Comparison of ENCODE assay signal across 14 cellular contexts in the genomic region with DNA sequence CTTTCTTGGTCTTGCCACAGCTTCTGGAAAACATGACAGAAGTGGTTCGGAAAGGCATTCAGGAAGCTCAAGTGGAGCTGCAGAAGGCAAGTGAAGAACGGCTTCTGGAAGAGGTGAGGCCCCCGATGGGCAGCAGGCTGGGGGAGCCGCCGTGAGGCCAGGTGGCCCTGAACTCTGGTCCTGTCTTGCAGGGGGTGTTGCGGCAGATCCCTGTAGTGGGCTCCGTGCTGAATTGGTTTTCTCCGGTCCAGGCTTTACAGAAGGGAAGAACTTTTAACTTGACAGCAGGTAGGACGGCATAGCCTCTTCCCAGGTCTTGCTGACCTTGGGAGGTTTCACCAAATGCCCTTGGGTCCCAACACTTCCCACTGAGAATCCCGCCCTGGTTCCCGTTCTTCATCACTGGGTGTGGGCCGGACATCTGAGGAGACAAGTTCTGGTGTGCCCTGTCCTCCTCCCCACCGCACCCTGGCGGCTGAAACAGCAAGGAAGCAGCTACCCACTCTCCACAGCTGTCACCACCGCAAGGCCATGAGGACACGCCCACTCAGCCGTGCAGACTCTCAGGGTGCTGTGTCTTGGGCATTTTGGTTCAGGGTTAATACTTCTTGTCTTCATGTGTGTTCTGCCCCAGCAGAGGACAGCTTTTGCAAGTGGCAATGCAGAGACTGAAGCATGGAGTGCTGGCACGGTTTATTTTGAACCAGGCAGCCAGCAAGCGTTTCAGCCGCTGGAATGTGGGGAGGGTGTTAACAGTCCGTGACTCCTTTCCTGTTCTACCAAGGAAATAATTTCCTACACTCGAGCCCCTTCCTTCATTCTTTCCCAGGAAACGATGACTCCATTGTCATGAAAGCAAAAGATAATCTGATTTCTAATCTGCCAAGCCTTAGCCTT. TPM values are rescaled to one million over a fixed set of nuclear protein-coding genes. Genes with fewer than 3 reads are reported as not detected.
A peak's percentile ranks its signal among the peaks of the same experiment; 100 is the strongest.
DNase-seq lines count a peak whose midpoint lies in the region; ATAC-seq, FAIRE-seq and TF ChIP-seq lines count a peak whose summit lies in the region.
"Had no signal": no experiment of that assay in that cellular context is flagged by ENCODE, and none has a peak within 500 bp of the region (broad histone marks: within the 10 kb centered on the region; RNA-seq: fewer than 3 reads in every experiment).

No MANE protein-coding gene starts in this region.

- no peak for TF ChIP-seq CTCF in GM12878 (IDR thresholded peaks at IDR 0.05 in 2 of 3, conservative IDR thresholded peaks at IDR 0.05 in 1 of 3; ENCODE audit: control insufficient read depth in 2 of 3, extremely low read depth in 1 of 3, insufficient read depth in 1 of 3, low read depth in 3 of 3, low read length in 3 of 3)
- TF ChIP-seq CTCF in upper lobe of left lung (IDR thresholded peaks at IDR 0.05): peak in 2 of 6 experiments; percentile 18 to 38

- no peak for DNase-seq in GM12878 (ENCODE audit: low read depth, low spot score)
- peak; percentile 65 for DNase-seq in cardiac septum (ENCODE audit: low spot score)
- peak; percentile 83 for DNase-seq in myocyte (ENCODE audit: low read depth)
- DNase-seq in upper lobe of left lung: peak; percentile 26 to 52
- DNase-seq in G401 (ENCODE audit: low spot score): no peak
- no peak for DNase-seq in small intestine
- DNase-seq: cerebellar nuclear complex; midbrain; NCI-H226; stimulated activated CD4-positive, alpha-beta T cell treated with anti-CD3 and anti-CD28 coated beads, Interleukin-4, amount 100 ng/mL, for 4 hours had no signal

- SMC1A ChIA-PET in GM12878 (lab: Charles Lee; ENCODE audit: uncharacterized antibody, unreplicated experiment): interaction anchor here (1.0 kb wide), 1 partner anchor 20 kb away, joined by 3 read pairs; no protein-coding TSS in a partner anchor

- no peak overlapping the region for H3K9ac ChIP-seq in GM12878 (ENCODE audit: control insufficient read depth, insufficient read depth, low read length)

- no peak for ATAC-seq in GM12878
- ATAC-seq in upper lobe of left lung (ENCODE audit: low FRiP score in 2 of 2): no peak
- no peak for ATAC-seq in GM19467 (IDR thresholded peaks at IDR 0.05; ENCODE audit: unreplicated experiment)
- ATAC-seq: stimulated activated memory B cell treated with anti-CD40 and anti-IgM and Interleukin-4, amounts not matched to agents 10 μg/mL and 1 μg/mL and 100 μg/mL, for 72 hours; WTC11 had no signal

- H3K4me3 ChIP-seq in GM12878 (no peak overlapping the region), upper lobe of left lung (no peak overlapping the region), small intestine (ENCODE audit: low read depth in 1 of 2, low read length in 2 of 2) (no peak overlapping the region)

- POLR2A ChIA-PET in GM12878 (lab: Charles Lee): no interaction called here

- intact Hi-C loops in GM12878 (cut with micrococcal nuclease; ENCODE audit: unreplicated experiment) (no loop called here), cardiac septum (cut with DNase I) (no loop called here)

- H3K4me1 ChIP-seq in GM12878 (ENCODE audit: control insufficient read depth, insufficient read depth, low read length) (no peaks in the 10 kb centered on the region), upper lobe of left lung (peaks cover 0 to 5% (median 4%) of the 10 kb centered on the region in 4 donors), small intestine (ENCODE audit: control insufficient read depth in 2 of 2, insufficient read depth in 1 of 2, low read depth in 1 of 2, low read length in 1 of 2) (no peaks in the 10 kb centered on the region)

- in situ Hi-C loops in GM12878 (cut with MboI): no loop called here
- in situ Hi-C loops in G401 (cut with HindIII; ENCODE audit: low sequenced_read_pairs): no loop called here

- no peaks in the 10 kb centered on the region for H3K79me2 ChIP-seq in GM12878 (ENCODE audit: control insufficient read depth, insufficient read depth, low read length)

- H4K20me1 ChIP-seq in GM12878 (ENCODE audit: control insufficient read depth, insufficient read depth): no peaks in the 10 kb centered on the region

- FAIRE-seq in GM12878 (lab: Jason Lieb, UNC) (no peak), small intestine (lab: Jason Lieb, UNC) (no peak)
- FAIRE-seq: H1 had no signal

- TF ChIP-seq POLR2A in GM12878 (IDR thresholded peaks at IDR 0.05; ENCODE audit: low read depth, low read length) (peak; percentile 60), upper lobe of left lung (IDR thresholded peaks at IDR 0.05) (no peak)

- no TSS peak for BruUV-seq in GM12878 (replicated peaks; lab: Mats Ljungman, UMichigan)

- TF ChIP-seq RAD21 in GM12878 (IDR thresholded peaks at IDR 0.05; ENCODE audit: insufficient read depth, low read depth, low read length): no peak

- H3K9me3 ChIP-seq in GM12878 (replicated peaks; ENCODE audit: control insufficient read depth, insufficient read depth, low read length) (no peaks in the 10 kb centered on the region), upper lobe of left lung (no peaks in the 10 kb centered on the region), small intestine (ENCODE audit: control insufficient read depth, low read depth) (no peaks in the 10 kb centered on the region)

- TF ChIP-seq EP300 in GM12878 (IDR thresholded peaks at IDR 0.05; ENCODE audit: borderline replicate concordance in 1 of 2, control insufficient read depth in 1 of 2, low read depth in 2 of 2, low read length in 2 of 2) (no peak), upper lobe of left lung (IDR thresholded peaks at IDR 0.05) (no peak)

- RAD21 ChIA-PET in GM12878 (lab: Charles Lee; ENCODE audit: unreplicated experiment): no interaction called here

- 97% methylated on average over 23 of the region's 23 CpGs for WGBS in GM12878 (ENCODE audit: insufficient coverage, insufficient replicate concordance, low lambda C conversion rate, missing lambda C conversion rate)
- 73% methylated on average over 20 to 23 of the region's 23 CpGs for WGBS in upper lobe of left lung, 2 donors
- 85 to 90% (median 89%) methylated on average over 23 of the region's 23 CpGs for WGBS in small intestine, 3 donors

- no peak overlapping the region for H2AFZ ChIP-seq in GM12878 (ENCODE audit: control insufficient read depth, low read depth, low read length)

- no peak overlapping the region for H3K27ac ChIP-seq in GM12878 (ENCODE audit: control insufficient read depth, insufficient read depth)
- H3K27ac ChIP-seq in upper lobe of left lung: peak overlapping the region; percentile 24 to 72 (median 55)
- H3K27ac ChIP-seq in small intestine (ENCODE audit: low read depth in 1 of 2, low read length in 1 of 2): no peak overlapping the region

- H3K4me2 ChIP-seq in GM12878 (ENCODE audit: control insufficient read depth, insufficient read depth): no peak overlapping the region

- H3K36me3 ChIP-seq in GM12878 (ENCODE audit: control insufficient read depth in 2 of 2, insufficient read depth in 2 of 2, low read length in 1 of 2) (peaks cover 27 to 35% of the 10 kb centered on the region in 2 experiments), upper lobe of left lung (peaks cover 40 to 96% (median 73%) of the 10 kb centered on the region in 4 donors), small intestine (ENCODE audit: control insufficient read depth in 2 of 2, insufficient read depth in 2 of 2, low read length in 2 of 2) (peaks cover 17 to 41% of the 10 kb centered on the region in 2 donors)

- no peaks in the 10 kb centered on the region for H3K27me3 ChIP-seq in GM12878 (replicated peaks in 1 of 2; ENCODE audit: control insufficient read depth in 2 of 2, insufficient read depth in 2 of 2, low read length in 1 of 2)
- H3K27me3 ChIP-seq in upper lobe of left lung: no peaks in the 10 kb centered on the region
- H3K27me3 ChIP-seq in small intestine (ENCODE audit: control insufficient read depth in 2 of 2, insufficient read depth in 2 of 2, low read length in 2 of 2): no peaks in the 10 kb centered on the region

- CTCF ChIA-PET in GM12878 (lab: Yijun Ruan, JAX): no interaction called here

RNA-seq across cellular contexts. Expression of gene NTAN1, which starts 21.4 kb away (rescaled TPM):
- 15.5 and 19.0 TPM in 2 replicates for total RNA-seq in GM12878 (2013; cell fraction: nucleolus; rRNA removed)
- total RNA-seq in GM12878 (2014; rRNA removed) (29.8 and 35.4 TPM in 2 replicates), GM12878 (2014; rRNA removed; fragmentation: Illumina TruSeq; extraction: Trizol) (39.2 and 42.5 TPM in 2 replicates), GM12878 (2021) (28.6 and 30.3 TPM in 2 replicates), cardiac septum (33.6 TPM), myocyte (56.3 and 62.0 TPM in 2 replicates), upper lobe of left lung (10 to 100 TPM; 28.5 to 40.3 (median 36.1) TPM)
- polyA plus RNA-seq in GM12878 (2011; ENCODE audit: low read depth): 37.7 TPM
- polyA plus RNA-seq in GM12878 (2011; rRNA removed) (86.8 and 115 TPM in 2 replicates), GM12878 (2014; fragmentation: Illumina TruSeq; extraction: Trizol) (51.5 and 69.9 TPM in 2 replicates), GM12878 (2014; fragmentation: Nextera tagmentation; extraction: Ambion mirVana) (10 to 100 TPM; 12.7 to 17.7 TPM), GM12878 (2014; rRNA removed) (43.7 and 50.0 TPM in 2 replicates), GM12878 (2016; fragmentation: Nextera tagmentation; extraction: Ambion mirVana) (10 to 100 TPM; 50.6 to 55.8 TPM), small intestine (10 to 100 TPM; 21.0 to 36.2 (median 26.9) TPM)
- 56.8 and 58.3 TPM in 2 replicates for polyA plus RNA-seq in GM12878 (2011; cell fraction: cytosol; rRNA removed)
- polyA plus RNA-seq in GM12878 (2011; cell fraction: nucleus; rRNA removed): 32.9 and 46.7 TPM in 2 replicates
- 32.4 and 43.3 TPM in 2 replicates for polyA plus RNA-seq in GM12878 (2012)
- 57.1 and 65.8 TPM in 2 replicates for polyA minus RNA-seq in GM12878 (2011; rRNA and poly(A)+ RNA removed)
- polyA minus RNA-seq in GM12878 (2011; cell fraction: cytosol; rRNA and poly(A)+ RNA removed): 18.3 and 32.1 TPM in 2 replicates
- 10.5 and 22.0 TPM in 2 replicates for polyA minus RNA-seq in GM12878 (2011; cell fraction: nucleus; rRNA and poly(A)+ RNA removed)
- polyA plus RNA-seq in myocyte (2012): 69.9 TPM
- 59.1 and 69.6 TPM in 2 replicates for total RNA-seq in G401 (2014; rRNA removed; shearing (Covaris generic))

RNA-seq across cellular contexts. Expression of gene RRN3, which starts 59.6 kb away (rescaled TPM):
- total RNA-seq in GM12878 (2013; cell fraction: nucleolus; rRNA removed): 51.7 and 57.2 TPM in 2 replicates
- total RNA-seq in GM12878 (2014; rRNA removed) (31.9 and 39.0 TPM in 2 replicates), GM12878 (2014; rRNA removed; fragmentation: Illumina TruSeq; extraction: Trizol) (36.8 and 37.1 TPM in 2 replicates), GM12878 (2021) (27.5 and 29.4 TPM in 2 replicates), cardiac septum (22.3 TPM), myocyte (67.5 and 85.2 TPM in 2 replicates), upper lobe of left lung (10 to 100 TPM; 13.7 to 23.6 (median 22.3) TPM)
- 20.0 TPM for polyA plus RNA-seq in GM12878 (2011; ENCODE audit: low read depth)
- polyA plus RNA-seq in GM12878 (2011; rRNA removed) (55.5 and 78.5 TPM in 2 replicates), GM12878 (2014; fragmentation: Illumina TruSeq; extraction: Trizol) (34.5 and 39.9 TPM in 2 replicates), GM12878 (2014; fragmentation: Nextera tagmentation; extraction: Ambion mirVana) (10 to 100 TPM; 21.9 to 24.3 TPM), GM12878 (2014; rRNA removed) (28.0 and 30.9 TPM in 2 replicates), GM12878 (2016; fragmentation: Nextera tagmentation; extraction: Ambion mirVana) (10 to 100 TPM; 39.2 to 41.3 TPM), small intestine (10 to 100 TPM; 12.5 to 16.8 (median 14.8) TPM)
- polyA plus RNA-seq in GM12878 (2011; cell fraction: cytosol; rRNA removed): 24.6 and 27.4 TPM in 2 replicates
- polyA plus RNA-seq in GM12878 (2011; cell fraction: nucleus; rRNA removed): 22.2 and 27.3 TPM in 2 replicates
- polyA plus RNA-seq in GM12878 (2012): 19.2 and 21.0 TPM in 2 replicates
- polyA minus RNA-seq in GM12878 (2011; rRNA and poly(A)+ RNA removed): 45.0 and 63.0 TPM in 2 replicates
- 13.9 and 20.7 TPM in 2 replicates for polyA minus RNA-seq in GM12878 (2011; cell fraction: cytosol; rRNA and poly(A)+ RNA removed)
- polyA minus RNA-seq in GM12878 (2011; cell fraction: nucleus; rRNA and poly(A)+ RNA removed): 8.1 and 10.9 TPM in 2 replicates
- 29.1 TPM for polyA plus RNA-seq in myocyte (2012)
- 23.8 and 25.5 TPM in 2 replicates for total RNA-seq in G401 (2014; rRNA removed; shearing (Covaris generic))

RNA-seq across cellular contexts. Expression of gene PDXDC1, which starts 59.7 kb away (rescaled TPM):
- total RNA-seq in GM12878 (2013; cell fraction: nucleolus; rRNA removed): 157 and 164 TPM in 2 replicates
- 54.6 and 57.9 TPM in 2 replicates for total RNA-seq in GM12878 (2014; rRNA removed)
- total RNA-seq in GM12878 (2014; rRNA removed; fragmentation: Illumina TruSeq; extraction: Trizol): 50.9 and 52.7 TPM in 2 replicates
- total RNA-seq in GM12878 (2021): 66.6 and 67.7 TPM in 2 replicates
- 37.2 TPM for polyA plus RNA-seq in GM12878 (2011; ENCODE audit: low read depth)
- polyA plus RNA-seq in GM12878 (2011; rRNA removed): 78.2 and 89.2 TPM in 2 replicates
- polyA plus RNA-seq in GM12878 (2011; cell fraction: cytosol; rRNA removed): 49.7 and 54.7 TPM in 2 replicates
- polyA plus RNA-seq in GM12878 (2011; cell fraction: nucleus; rRNA removed): 73.9 and 81.6 TPM in 2 replicates
- polyA plus RNA-seq in GM12878 (2012): 50.0 and 53.9 TPM in 2 replicates
- polyA plus RNA-seq in GM12878 (2014; fragmentation: Illumina TruSeq; extraction: Trizol): 51.8 and 64.6 TPM in 2 replicates
- 10 to 100 TPM in 1 of 2 experiments, 1 to 10 TPM in 1; 6.1 to 12.4 TPM for polyA plus RNA-seq in GM12878 (2014; fragmentation: Nextera tagmentation; extraction: Ambion mirVana)
- 63.2 and 66.5 TPM in 2 replicates for polyA plus RNA-seq in GM12878 (2014; rRNA removed)
- 10 to 100 TPM; 52.9 to 61.5 TPM for polyA plus RNA-seq in GM12878 (2016; fragmentation: Nextera tagmentation; extraction: Ambion mirVana)
- polyA minus RNA-seq in GM12878 (2011; rRNA and poly(A)+ RNA removed): 81.1 and 122 TPM in 2 replicates
- 20.7 and 28.3 TPM in 2 replicates for polyA minus RNA-seq in GM12878 (2011; cell fraction: cytosol; rRNA and poly(A)+ RNA removed)
- polyA minus RNA-seq in GM12878 (2011; cell fraction: nucleus; rRNA and poly(A)+ RNA removed): 26.1 and 35.4 TPM in 2 replicates
- 72.1 TPM for total RNA-seq in cardiac septum
- total RNA-seq in myocyte: 60.4 and 81.1 TPM in 2 replicates
- 64.3 TPM for polyA plus RNA-seq in myocyte (2012)
- total RNA-seq in upper lobe of left lung: 100 to 1,000 TPM in 2 of 6 donors, 10 to 100 TPM in 4; 67.1 to 148 (median 85.2) TPM
- total RNA-seq in G401 (2014; rRNA removed; shearing (Covaris generic)): 41.5 and 45.2 TPM in 2 replicates
- 100 to 1,000 TPM; 116 to 176 (median 122) TPM for polyA plus RNA-seq in small intestine

Comparison
In these comparisons a context has a peak if more than half of its experiments do, and no peak if none do; other contexts are left out.
1. DNase-seq: peak in cardiac septum (single experiment), myocyte (single experiment) and upper lobe of left lung (2 of 2); none in GM12878 (single experiment), G401 (single experiment) and small intestine (single experiment).
2. H3K27ac ChIP-seq: peak in upper lobe of left lung (4 of 4); none in GM12878 (single experiment) and small intestine (0 of 2).